19 cellular contexts compared by ENCODE assay signal in the genomic region with DNA sequence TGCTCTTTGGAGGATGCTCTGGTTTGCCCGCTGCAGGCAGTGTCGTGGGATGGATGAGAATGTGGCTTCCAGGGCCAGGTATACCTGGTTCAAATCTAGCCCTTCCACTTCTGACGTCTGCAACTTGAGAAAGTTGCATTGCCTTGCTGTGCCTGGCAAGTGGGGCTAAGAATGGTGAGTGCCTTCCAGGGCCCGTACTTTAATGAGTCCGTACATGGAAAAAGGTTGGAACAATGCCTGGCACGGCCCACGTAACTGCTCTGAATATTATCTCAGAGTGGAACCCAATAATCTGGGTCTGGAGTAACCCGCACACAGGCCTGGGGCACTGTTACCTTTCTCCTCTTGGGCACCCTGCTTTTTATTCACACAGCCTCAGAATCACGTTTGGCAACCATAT.
A peak's percentile ranks its signal among the peaks of the same experiment; 100 is the strongest.
DNase-seq lines count a peak whose midpoint lies in the region; ATAC-seq and TF ChIP-seq lines count a peak whose summit lies in the region.
"Had no signal": no experiment of that assay in that cellular context is flagged by ENCODE, and none has a peak within 500 bp of the region (broad histone marks: within the 10 kb centered on the region; RNA-seq: fewer than 3 reads in every experiment).

No MANE protein-coding gene starts in this region.

- peaks cover 12% of the 10 kb centered on the region for H3K36me3 Mint-ChIP-seq in activated CD8-positive, alpha-beta memory T cell treated with anti-CD3 and anti-CD28 coated beads, Interleukin-2, amount 10 ng/mL, durations not matched to agents 7 days and 5 days
- peaks cover 53% of the 10 kb centered on the region for H3K36me3 Mint-ChIP-seq in stimulated activated memory B cell treated with anti-CD40 and anti-IgM and Interleukin-4, amounts not matched to agents 10 μg/mL and 1 μg/mL and 100 μg/mL, for 72 hours
- peaks cover 79% of the 10 kb centered on the region for H3K36me3 Mint-ChIP-seq in activated T-helper 2 cell treated with anti-CD3 and anti-CD28 coated beads, Interferon-gamma antibody, Interleukin-2, Interleukin-4, amounts not matched to agents 10 μg/mL and 5 μg/mL and 100 μg/mL, durations not matched to agents 14 hours and 24 hours and 36 hours (ENCODE audit: low read depth)

- H3K4me1 ChIP-seq in left ventricle myocardium inferior = peaks cover 17% of the 10 kb centered on the region

- ATAC-seq in Right ventricle myocardium superior (ENCODE audit: poor library complexity) (peak; percentile 78), GM19328 (IDR thresholded peaks at IDR 0.05; ENCODE audit: unreplicated experiment) (no peak)
- ATAC-seq in activated CD8-positive, alpha-beta memory T cell treated with anti-CD3 and anti-CD28 coated beads, Interleukin-2, amount 10 ng/mL, durations not matched to agents 7 days and 5 days = no peak
- no peak for ATAC-seq in stimulated activated memory B cell treated with anti-CD40 and anti-IgM and Interleukin-4, amounts not matched to agents 10 μg/mL and 1 μg/mL and 100 μg/mL, for 72 hours

- H3K27ac Mint-ChIP-seq in activated CD8-positive, alpha-beta memory T cell treated with anti-CD3 and anti-CD28 coated beads, Interleukin-2, amount 10 ng/mL, durations not matched to agents 7 days and 5 days = no peak overlapping the region
- H3K27ac Mint-ChIP-seq in stimulated activated memory B cell treated with anti-CD40 and anti-IgM and Interleukin-4, amounts not matched to agents 10 μg/mL and 1 μg/mL and 100 μg/mL, for 72 hours = peak overlapping the region; percentile 54
- no peak overlapping the region for H3K27ac Mint-ChIP-seq in activated T-helper 2 cell treated with anti-CD3 and anti-CD28 coated beads, Interferon-gamma antibody, Interleukin-2, Interleukin-4, amounts not matched to agents 10 μg/mL and 5 μg/mL and 100 μg/mL, durations not matched to agents 14 hours and 24 hours and 36 hours

- in situ Hi-C loops in GM13977 (cut with MboI; ENCODE audit: low pct_unique_long_range_greater_than_20kb, low sequenced_read_pairs, unreplicated experiment) = no loop called here

- H3K4me1 Mint-ChIP-seq in activated CD8-positive, alpha-beta memory T cell treated with anti-CD3 and anti-CD28 coated beads, Interleukin-2, amount 10 ng/mL, durations not matched to agents 7 days and 5 days = peaks cover 17% of the 10 kb centered on the region
- H3K4me1 Mint-ChIP-seq in stimulated activated memory B cell treated with anti-CD40 and anti-IgM and Interleukin-4, amounts not matched to agents 10 μg/mL and 1 μg/mL and 100 μg/mL, for 72 hours = peaks cover 80% of the 10 kb centered on the region
- peaks cover 70% of the 10 kb centered on the region for H3K4me1 Mint-ChIP-seq in activated T-helper 2 cell treated with anti-CD3 and anti-CD28 coated beads, Interferon-gamma antibody, Interleukin-2, Interleukin-4, amounts not matched to agents 10 μg/mL and 5 μg/mL and 100 μg/mL, durations not matched to agents 14 hours and 24 hours and 36 hours (ENCODE audit: low read depth)

- no peaks in the 10 kb centered on the region for H3K9me3 ChIP-seq in left ventricle myocardium inferior (replicated peaks)

- TF ChIP-seq CTCF in left ventricle myocardium inferior (IDR thresholded peaks at IDR 0.05; ENCODE audit: borderline replicate concordance) (no peak), GM13977 (IDR thresholded peaks at IDR 0.05; ENCODE audit: extremely low read depth, insufficient read depth, missing control alignments) (no peak)

- H3K36me3 ChIP-seq in left ventricle myocardium inferior = no peaks in the 10 kb centered on the region

- no peaks in the 10 kb centered on the region for H3K27me3 Mint-ChIP-seq in activated CD8-positive, alpha-beta memory T cell treated with anti-CD3 and anti-CD28 coated beads, Interleukin-2, amount 10 ng/mL, durations not matched to agents 7 days and 5 days
- no peaks in the 10 kb centered on the region for H3K27me3 Mint-ChIP-seq in stimulated activated memory B cell treated with anti-CD40 and anti-IgM and Interleukin-4, amounts not matched to agents 10 μg/mL and 1 μg/mL and 100 μg/mL, for 72 hours
- H3K27me3 Mint-ChIP-seq in activated T-helper 2 cell treated with anti-CD3 and anti-CD28 coated beads, Interferon-gamma antibody, Interleukin-2, Interleukin-4, amounts not matched to agents 10 μg/mL and 5 μg/mL and 100 μg/mL, durations not matched to agents 14 hours and 24 hours and 36 hours (ENCODE audit: low read depth) = no peaks in the 10 kb centered on the region

- intact Hi-C loops in Right ventricle myocardium superior (cut with DNase I) = no loop called here
- intact Hi-C loops in left ventricle myocardium inferior (cut with micrococcal nuclease) = no loop called here
- intact Hi-C loops in activated T-helper 2 cell treated with anti-CD3 and anti-CD28 coated beads, Interferon-gamma antibody, Interleukin-2, Interleukin-4, amounts not matched to agents 10 μg/mL and 5 μg/mL and 100 μg/mL, durations not matched to agents 14 hours and 24 hours and 36 hours (cut with micrococcal nuclease) = no loop called here

- no peaks in the 10 kb centered on the region for H3K27me3 ChIP-seq in left ventricle myocardium inferior (ENCODE audit: low read depth)

- H3K9me3 Mint-ChIP-seq in activated CD8-positive, alpha-beta memory T cell treated with anti-CD3 and anti-CD28 coated beads, Interleukin-2, amount 10 ng/mL, durations not matched to agents 7 days and 5 days (ENCODE audit: low read depth) = no peaks in the 10 kb centered on the region
- H3K9me3 Mint-ChIP-seq in stimulated activated memory B cell treated with anti-CD40 and anti-IgM and Interleukin-4, amounts not matched to agents 10 μg/mL and 1 μg/mL and 100 μg/mL, for 72 hours = no peaks in the 10 kb centered on the region
- no peaks in the 10 kb centered on the region for H3K9me3 Mint-ChIP-seq in activated T-helper 2 cell treated with anti-CD3 and anti-CD28 coated beads, Interferon-gamma antibody, Interleukin-2, Interleukin-4, amounts not matched to agents 10 μg/mL and 5 μg/mL and 100 μg/mL, durations not matched to agents 14 hours and 24 hours and 36 hours
- H3K9me3 Mint-ChIP-seq: HFFc6 had no signal

- CTCF ChIA-PET in activated CD8-positive, alpha-beta memory T cell treated with anti-CD3 and anti-CD28 coated beads, Interleukin-2, amount 10 ng/mL, durations not matched to agents 7 days and 5 days (lab: Charles Lee) = no interaction called here

- no peak overlapping the region for H3K4me3 Mint-ChIP-seq in activated CD8-positive, alpha-beta memory T cell treated with anti-CD3 and anti-CD28 coated beads, Interleukin-2, amount 10 ng/mL, durations not matched to agents 7 days and 5 days
- H3K4me3 Mint-ChIP-seq in stimulated activated memory B cell treated with anti-CD40 and anti-IgM and Interleukin-4, amounts not matched to agents 10 μg/mL and 1 μg/mL and 100 μg/mL, for 72 hours = no peak overlapping the region
- H3K4me3 Mint-ChIP-seq in activated T-helper 2 cell treated with anti-CD3 and anti-CD28 coated beads, Interferon-gamma antibody, Interleukin-2, Interleukin-4, amounts not matched to agents 10 μg/mL and 5 μg/mL and 100 μg/mL, durations not matched to agents 14 hours and 24 hours and 36 hours (ENCODE audit: low read depth) = no peak overlapping the region

- DNase-seq in Right ventricle myocardium superior (no peak), left ventricle myocardium inferior (no peak), islet precursor cell (peak; percentile 20), GM13977 (ENCODE audit: low spot score) (no peak)
- peak; percentile 28 for DNase-seq in activated CD8-positive, alpha-beta memory T cell treated with anti-CD3 and anti-CD28 coated beads, Interleukin-2, amount 10 ng/mL, durations not matched to agents 7 days and 5 days
- DNase-seq in activated T-helper 2 cell treated with anti-CD3 and anti-CD28 coated beads, Interferon-gamma antibody, Interleukin-2, Interleukin-4, amounts not matched to agents 10 μg/mL and 5 μg/mL and 100 μg/mL, durations not matched to agents 14 hours and 24 hours and 36 hours (ENCODE audit: low spot score) = no peak
- DNase-seq: DMS 273 treated with DMSO at 0.1 percent for 48 hours, HFFc6, KBM-7, MV-4-11, NCI-H1417, NCI-H1930, NCI-H2171 treated with DMSO at 0.1 percent for 48 hours, NCI-H748 treated with DMSO at 0.1 percent for 48 hours, PC-3 had no signal

- H3K4me3 ChIP-seq in left ventricle myocardium inferior = no peak overlapping the region

- no peak overlapping the region for H3K27ac ChIP-seq in left ventricle myocardium inferior (replicated peaks)
- H3K27ac ChIP-seq: C4-2B, RWPE1 had no signal

Comparison
In these comparisons a context has a peak if more than half of its experiments do, and no peak if none do; other contexts are left out.
1. DNase-seq: peak in activated CD8-positive, alpha-beta memory T cell treated with anti-CD3 and anti-CD28 coated beads, Interleukin-2, amount 10 ng/mL, durations not matched to agents 7 days and 5 days (single experiment) and islet precursor cell (single experiment); none in Right ventricle myocardium superior (single experiment), left ventricle myocardium inferior (single experiment), GM13977 (single experiment) and activated T-helper 2 cell treated with anti-CD3 and anti-CD28 coated beads, Interferon-gamma antibody, Interleukin-2, Interleukin-4, amounts not matched to agents 10 μg/mL and 5 μg/mL and 100 μg/mL, durations not matched to agents 14 hours and 24 hours and 36 hours (single experiment).